Comparison of ENCODE assay signal across 1 cellular context in genomic region chr22:39519681-39520053, GRCh38.
TF ChIP-seq lines count a peak whose summit lies in the region.

No MANE protein-coding gene starts in this region.

TF ChIP-seq in K562, 482 proteins besides CTCF, POLR2A, EP300 and RAD21 (continued from another document):
- TF ChIP-seq DLX4 (CRISPR knock-in tag; IDR thresholded peaks at IDR 0.05) (no peak), NR1H2 (CRISPR knock-in tag; IDR thresholded peaks at IDR 0.05) (no peak), NUFIP1 (IDR thresholded peaks at IDR 0.05; ENCODE audit: partially characterized antibody) (no peak), HDAC1 (IDR thresholded peaks at IDR 0.05) (peak in 1 of 2 experiments; percentile 23; a peak in 2 of 4 replicates)
